Comparison of ENCODE assay signal across 8 cellular contexts in genomic region chr2:137173514-137173913, GRCh38.
A peak's percentile ranks its signal among the peaks of the same experiment; 100 is the strongest.
DNase-seq lines count a peak whose midpoint lies in the region; ATAC-seq and TF ChIP-seq lines count a peak whose summit lies in the region.

No MANE protein-coding gene starts in this region.

- H3K27ac ChIP-seq in brain microvascular endothelial cell: peak overlapping the region; percentile 6

- DNase-seq in AG09319 (ENCODE audit: extremely low read depth, low read depth) (no peak), brain microvascular endothelial cell (peak; percentile 94), inferior parietal cortex (ENCODE audit: extremely low spot score) (no peak), AG08395 (ENCODE audit: low spot score) (no peak), SHP77 treated with DMSO at 0.1 percent for 48 hours (lab: John Stamatoyannopoulos, UW) (no peak)
- DNase-seq in effector CD8-positive, alpha-beta T cell (lab: John Stamatoyannopoulos, UW): no peak

- H3K36me3 ChIP-seq in brain microvascular endothelial cell (replicated peaks): no peaks in the 10 kb centered on the region

- H3K4me3 ChIP-seq in brain microvascular endothelial cell (ENCODE audit: low read depth, low read length): no peak overlapping the region

- in situ Hi-C loops in brain microvascular endothelial cell (cut with HindIII; ENCODE audit: low pct_ligation_motif_present, low sequenced_read_pairs): no loop called here

- peak; percentile 34 for TF ChIP-seq CTCF in AG09319 (IDR thresholded peaks at IDR 0.05; ENCODE audit: low read depth, low read length)
- peak; percentile 81 for TF ChIP-seq CTCF in brain microvascular endothelial cell (IDR thresholded peaks at IDR 0.05; ENCODE audit: low read depth, low read length, missing control alignments)

- no peaks in the 10 kb centered on the region for H3K27me3 ChIP-seq in brain microvascular endothelial cell (replicated peaks)

- ATAC-seq in GM19397 (IDR thresholded peaks at IDR 0.05; ENCODE audit: unreplicated experiment): peak; percentile 73
- peak; percentile 93 for ATAC-seq in HG03378 (IDR thresholded peaks at IDR 0.05; ENCODE audit: unreplicated experiment)
